In the genomic region with DNA sequence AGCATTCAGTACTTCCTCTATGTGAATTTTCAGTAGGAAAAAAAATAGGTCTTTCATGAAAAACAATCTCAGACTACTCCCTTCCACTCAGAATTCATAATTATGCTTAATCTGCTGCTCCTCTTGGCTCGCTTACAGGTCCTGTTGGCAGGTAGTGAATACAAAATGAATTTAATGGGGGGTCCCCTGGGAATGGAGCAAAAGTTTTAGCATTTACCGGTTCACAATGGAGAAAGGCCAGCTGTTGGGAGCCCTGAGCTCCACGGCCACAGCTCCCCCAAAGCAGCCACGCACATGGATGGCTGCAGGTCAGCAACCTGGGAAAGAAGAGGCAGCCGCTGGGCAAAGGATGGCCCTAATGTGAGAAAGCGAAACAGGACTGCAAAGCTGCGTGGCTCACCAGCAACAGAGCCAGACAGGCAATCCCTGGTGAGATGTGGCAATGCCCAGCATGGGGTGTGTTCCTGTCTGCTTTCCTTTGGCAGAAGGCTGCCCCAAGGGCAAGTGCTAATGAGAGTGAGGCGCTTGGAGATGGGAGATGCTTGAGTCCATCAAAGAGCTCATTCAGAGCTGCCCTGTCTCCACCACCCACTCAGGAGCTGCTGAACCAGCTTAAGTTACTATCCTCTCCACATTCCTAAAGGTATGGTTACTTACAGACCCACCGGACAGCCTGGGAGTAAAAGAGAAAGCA, we compare ENCODE assay signal across 14 cellular contexts.
A peak's percentile ranks its signal among the peaks of the same experiment; 100 is the strongest.
DNase-seq lines count a peak whose midpoint lies in the region; ATAC-seq, FAIRE-seq and TF ChIP-seq lines count a peak whose summit lies in the region.
"Had no signal": no experiment of that assay in that cellular context is flagged by ENCODE, and none has a peak within 500 bp of the region (broad histone marks: within the 10 kb centered on the region; RNA-seq: fewer than 3 reads in every experiment).

No MANE protein-coding gene starts in this region.

- H3K27me3 Mint-ChIP-seq in astrocyte (ENCODE audit: low read depth, unreplicated experiment) (peaks cover 2% of the 10 kb centered on the region), neural crest cell (ENCODE audit: low read depth) (no peaks in the 10 kb centered on the region)

- no peak overlapping the region for H3K27ac ChIP-seq in astrocyte (ENCODE audit: low read depth, low read length)
- H3K27ac ChIP-seq: upper lobe of left lung had no signal

- no peak for FAIRE-seq in astrocyte (lab: Jason Lieb, UNC)
- FAIRE-seq: kidney had no signal

- H3K9me3 ChIP-seq in astrocyte (ENCODE audit: insufficient read depth, low read depth, low read length): no peaks in the 10 kb centered on the region

- DNase-seq in EL (peak; percentile 16), NCI-H1694 treated with DMSO at 0.1 percent for 48 hours (lab: John Stamatoyannopoulos, UW) (peak; percentile 78), astrocyte (ENCODE audit: low read depth) (peak; percentile 35), neural crest cell (ENCODE audit: low read depth, low spot score) (no peak), AG08395 (ENCODE audit: low spot score) (no peak)
- DNase-seq: activated CD8-positive, alpha-beta T cell treated with anti-CD3 and anti-CD28 coated beads, Interleukin-2, amount 10 ng/mL, durations not matched to agents 7 days and 5 days; activated naive CD8-positive, alpha-beta T cell treated with anti-CD3 and anti-CD28 coated beads, Interleukin-2, amount 50 U/mL, for 24 hours; kidney; NCI-H187; nucleus accumbens had no signal

- H3K4me1 Mint-ChIP-seq in astrocyte (ENCODE audit: low read depth, unreplicated experiment): peaks cover 3% of the 10 kb centered on the region
- peaks cover 6% of the 10 kb centered on the region for H3K4me1 Mint-ChIP-seq in neural crest cell
- H3K4me1 Mint-ChIP-seq: activated naive CD8-positive, alpha-beta T cell treated with anti-CD3 and anti-CD28 coated beads, Interleukin-2, amount 50 U/mL, for 24 hours had no signal

- no peaks in the 10 kb centered on the region for H3K4me1 ChIP-seq in astrocyte (ENCODE audit: insufficient read depth, low read length)
- H3K4me1 ChIP-seq: upper lobe of left lung had no signal

- no peak overlapping the region for H3K4me3 ChIP-seq in astrocyte (ENCODE audit: insufficient read depth, low read depth, low read length)
- H3K4me3 ChIP-seq: upper lobe of left lung had no signal

- H3K27me3 ChIP-seq in astrocyte (ENCODE audit: insufficient read depth, low read length): no peaks in the 10 kb centered on the region
- H3K27me3 ChIP-seq: upper lobe of left lung had no signal

- TF ChIP-seq CTCF in astrocyte (IDR thresholded peaks at IDR 0.05; ENCODE audit: insufficient read depth, low read depth, low read length): no peak
- no peak for TF ChIP-seq CTCF in neural crest cell (conservative IDR thresholded peaks at IDR 0.05)

- ATAC-seq in HG03439 (IDR thresholded peaks at IDR 0.05; ENCODE audit: unreplicated experiment) (no peak), GM21825 (IDR thresholded peaks at IDR 0.05; ENCODE audit: unreplicated experiment) (no peak), HG03565 (IDR thresholded peaks at IDR 0.05; ENCODE audit: unreplicated experiment) (no peak)
- ATAC-seq: activated CD8-positive, alpha-beta T cell treated with anti-CD3 and anti-CD28 coated beads, Interleukin-2, amount 10 ng/mL, durations not matched to agents 7 days and 5 days; activated naive CD8-positive, alpha-beta T cell treated with anti-CD3 and anti-CD28 coated beads, Interleukin-2, amount 50 U/mL, for 24 hours had no signal

- peak overlapping the region; percentile 45 for H3K4me2 ChIP-seq in astrocyte (ENCODE audit: low read length)

- H3K9me3 Mint-ChIP-seq in astrocyte (ENCODE audit: unreplicated experiment) (peaks cover 4% of the 10 kb centered on the region), neural crest cell (peaks cover 4% of the 10 kb centered on the region)

- peak overlapping the region; percentile 27 for H2AFZ ChIP-seq in astrocyte (ENCODE audit: low read depth, low read length)

- no peaks in the 10 kb centered on the region for H4K20me1 ChIP-seq in astrocyte (ENCODE audit: insufficient read depth, low read length)

- no peaks in the 10 kb centered on the region for H3K36me3 Mint-ChIP-seq in astrocyte (ENCODE audit: low read depth, unreplicated experiment)
- peaks cover 7% of the 10 kb centered on the region for H3K36me3 Mint-ChIP-seq in neural crest cell (ENCODE audit: low read depth)

- H3K27ac Mint-ChIP-seq in astrocyte (ENCODE audit: unreplicated experiment): no peak overlapping the region
- peak overlapping the region; percentile 43 for H3K27ac Mint-ChIP-seq in neural crest cell (ENCODE audit: unreplicated experiment)
- H3K27ac Mint-ChIP-seq: activated CD8-positive, alpha-beta T cell treated with anti-CD3 and anti-CD28 coated beads, Interleukin-2, amount 10 ng/mL, durations not matched to agents 7 days and 5 days; activated naive CD8-positive, alpha-beta T cell treated with anti-CD3 and anti-CD28 coated beads, Interleukin-2, amount 50 U/mL, for 24 hours had no signal

- no peak overlapping the region for H3K9ac ChIP-seq in astrocyte (ENCODE audit: low read length)

- H3K36me3 ChIP-seq in astrocyte (ENCODE audit: insufficient read depth, low read length): no peaks in the 10 kb centered on the region
- H3K36me3 ChIP-seq: upper lobe of left lung had no signal

- no peaks in the 10 kb centered on the region for H3K79me2 ChIP-seq in astrocyte (ENCODE audit: insufficient read depth, low read length)

- no peak overlapping the region for H3K4me3 Mint-ChIP-seq in astrocyte (ENCODE audit: unreplicated experiment)
- H3K4me3 Mint-ChIP-seq in neural crest cell: no peak overlapping the region
- H3K4me3 Mint-ChIP-seq: activated CD8-positive, alpha-beta T cell treated with anti-CD3 and anti-CD28 coated beads, Interleukin-2, amount 10 ng/mL, durations not matched to agents 7 days and 5 days; activated naive CD8-positive, alpha-beta T cell treated with anti-CD3 and anti-CD28 coated beads, Interleukin-2, amount 50 U/mL, for 24 hours had no signal

Comparison
In these comparisons a context has a peak if more than half of its experiments do, and no peak if none do; other contexts are left out.
1. DNase-seq: peak in EL (single experiment), NCI-H1694 treated with DMSO at 0.1 percent for 48 hours (single experiment) and astrocyte (single experiment); none in neural crest cell (single experiment) and AG08395 (single experiment).